Comparison of ENCODE assay signal across 11 cellular contexts in genomic region chr17:40251576-40251975, GRCh38. TPM values are rescaled to one million over a fixed set of nuclear protein-coding genes. Genes with fewer than 3 reads are reported as not detected.
DNase-seq lines count a peak whose midpoint lies in the region; ATAC-seq and TF ChIP-seq lines count a peak whose summit lies in the region.
"Had no signal": no experiment of that assay in that cellular context is flagged by ENCODE, and none has a peak within 500 bp of the region (broad histone marks: within the 10 kb centered on the region; RNA-seq: fewer than 3 reads in every experiment).

No MANE protein-coding gene starts in this region.

- H3K4me1 Mint-ChIP-seq in mesothelial cell of epicardium: peaks cover 22% of the 10 kb centered on the region
- H3K4me1 Mint-ChIP-seq in CD4-positive, alpha-beta T cell (ENCODE audit: low read depth): peaks cover 31% of the 10 kb centered on the region

- H3K4me3 ChIP-seq in AG04449 (ENCODE audit: low read depth, low read length) (no peak overlapping the region), LNCaP clone FGC (ENCODE audit: low read depth, low read length) (no peak overlapping the region), cardiac fibroblast (replicated peaks in 1 of 2; ENCODE audit: low read depth in 2 of 2, low read length in 2 of 2) (no peak overlapping the region)

- no peaks in the 10 kb centered on the region for H3K27me3 Mint-ChIP-seq in mesothelial cell of epicardium (ENCODE audit: low read depth)
- no peaks in the 10 kb centered on the region for H3K27me3 Mint-ChIP-seq in CD4-positive, alpha-beta T cell
- H3K27me3 Mint-ChIP-seq: naive thymus-derived CD8-positive, alpha-beta T cell had no signal

- H3K36me3 Mint-ChIP-seq in mesothelial cell of epicardium: peaks cover 4% of the 10 kb centered on the region
- H3K36me3 Mint-ChIP-seq in CD4-positive, alpha-beta T cell (ENCODE audit: low read depth): peaks cover 20% of the 10 kb centered on the region

- no peaks in the 10 kb centered on the region for H3K9me3 ChIP-seq in CD4-positive, alpha-beta T cell (ENCODE audit: control insufficient read depth, low read length)

- H3K4me3 Mint-ChIP-seq in mesothelial cell of epicardium: no peak overlapping the region
- no peak overlapping the region for H3K4me3 Mint-ChIP-seq in CD4-positive, alpha-beta T cell
- H3K4me3 Mint-ChIP-seq: naive thymus-derived CD8-positive, alpha-beta T cell; stimulated activated effector memory CD8-positive, alpha-beta T cell treated with anti-CD3 and anti-CD28 coated beads, Interleukin-12 subunit alpha, Interleukin-12 subunit beta, amount 100 ng/mL, for 72 hours had no signal

- POLR2A ChIA-PET in AG04449 (lab: Yijun Ruan, JAX): no interaction called here
- POLR2A ChIA-PET in CD4-positive, alpha-beta T cell (lab: Charles Lee): no interaction called here

- H3K9me3 Mint-ChIP-seq in mesothelial cell of epicardium: no peaks in the 10 kb centered on the region
- no peaks in the 10 kb centered on the region for H3K9me3 Mint-ChIP-seq in CD4-positive, alpha-beta T cell
- H3K9me3 Mint-ChIP-seq: naive thymus-derived CD8-positive, alpha-beta T cell; stimulated activated effector memory CD8-positive, alpha-beta T cell treated with anti-CD3 and anti-CD28 coated beads, Interleukin-12 subunit alpha, Interleukin-12 subunit beta, amount 100 ng/mL, for 72 hours had no signal

- intact Hi-C loops in CD4-positive, alpha-beta T cell (cut with DNase I, micrococcal nuclease): no loop called here

- ATAC-seq in CD4-positive, alpha-beta T cell (ENCODE audit: poor library complexity): no peak
- ATAC-seq in GM18520 (IDR thresholded peaks at IDR 0.05; ENCODE audit: unreplicated experiment): no peak
- ATAC-seq: naive thymus-derived CD8-positive, alpha-beta T cell; stimulated activated effector memory CD8-positive, alpha-beta T cell treated with anti-CD3 and anti-CD28 coated beads, Interleukin-12 subunit alpha, Interleukin-12 subunit beta, amount 100 ng/mL, for 72 hours had no signal

- CTCF ChIA-PET in AG04449 (lab: Yijun Ruan, JAX): interaction anchor here (1.2 to 3.2 kb wide), 3 partner anchors 9 to 41 kb away, joined by 3 to 16 read pairs (median 6); partner anchors contain the start of gene WIPF2
- CTCF ChIA-PET in CD4-positive, alpha-beta T cell (lab: Charles Lee): interaction anchor here (0.8 to 1.2 kb wide), 2 partner anchors 60 to 83 kb away, joined by 3 read pairs; no protein-coding TSS in a partner anchor

- no peak for TF ChIP-seq CTCF in AG04449 (IDR thresholded peaks at IDR 0.05; ENCODE audit: insufficient read depth, low read length, missing control alignments)
- TF ChIP-seq CTCF in LNCaP clone FGC (IDR thresholded peaks at IDR 0.05; ENCODE audit: control insufficient read depth, extremely low read depth, insufficient read depth): no peak
- no peak for TF ChIP-seq CTCF in cardiac fibroblast (IDR thresholded peaks at IDR 0.05; ENCODE audit: low read depth, low read length)
- TF ChIP-seq CTCF in mesothelial cell of epicardium (IDR thresholded peaks at IDR 0.05; ENCODE audit: unreplicated experiment): no peak
- TF ChIP-seq CTCF in CD4-positive, alpha-beta T cell (IDR thresholded peaks at IDR 0.05): no peak

- H3K27ac Mint-ChIP-seq in mesothelial cell of epicardium: peak overlapping the region; percentile 73
- no peak overlapping the region for H3K27ac Mint-ChIP-seq in CD4-positive, alpha-beta T cell
- H3K27ac Mint-ChIP-seq: stimulated activated effector memory CD8-positive, alpha-beta T cell treated with anti-CD3 and anti-CD28 coated beads, Interleukin-12 subunit alpha, Interleukin-12 subunit beta, amount 100 ng/mL, for 72 hours had no signal

- no peak overlapping the region for H3K27ac ChIP-seq in CD4-positive, alpha-beta T cell (ENCODE audit: low read depth, low read length)

- DNase-seq in AG04449 (ENCODE audit: low read depth, low spot score): peak; percentile 16
- peak; percentile 87 for DNase-seq in LNCaP clone FGC (ENCODE audit: low read depth)
- DNase-seq in cardiac fibroblast (ENCODE audit: low read depth in 2 of 2): peak; percentile 85 to 86
- no peak for DNase-seq in mesothelial cell of epicardium (ENCODE audit: low spot score in 2 of 2, unreplicated experiment in 2 of 2)
- DNase-seq in CD4-positive, alpha-beta T cell: no peak
- DNase-seq in GDM1 (lab: John Stamatoyannopoulos, UW): no peak
- DNase-seq in activated CD4-positive, alpha-beta T cell treated with anti-CD3 and anti-CD28 coated beads for 4 hours: no peak
- DNase-seq: cerebellar nuclear complex; naive thymus-derived CD8-positive, alpha-beta T cell had no signal

- no peaks in the 10 kb centered on the region for H3K27me3 ChIP-seq in CD4-positive, alpha-beta T cell (ENCODE audit: control insufficient read depth, insufficient read depth, low read length)

RNA-seq across cellular contexts. Expression of gene WIPF2, which starts 32.5 kb away (rescaled TPM):
- total RNA-seq in mesothelial cell of epicardium: 27.0 to 28.7 TPM (median 28.1 TPM) in 3 replicates
- total RNA-seq in CD4-positive, alpha-beta T cell: 10 to 100 TPM; 17.3 to 21.3 TPM

RNA-seq across cellular contexts. Expression of gene CDC6, which starts 36.1 kb away (rescaled TPM):
- 16.4 to 18.9 TPM (median 16.8 TPM) in 3 replicates for total RNA-seq in mesothelial cell of epicardium
- total RNA-seq in CD4-positive, alpha-beta T cell: 1 to 10 TPM; 1.0 to 1.8 TPM

RNA-seq across cellular contexts. Expression of gene RARA, which starts 57.4 kb away (rescaled TPM):
- 74.0 to 80.8 TPM (median 79.6 TPM) in 3 replicates for total RNA-seq in mesothelial cell of epicardium
- total RNA-seq in CD4-positive, alpha-beta T cell: 100 to 1,000 TPM; 114 to 115 TPM

Comparison
In these comparisons a context has a peak if more than half of its experiments do, and no peak if none do; other contexts are left out.
1. DNase-seq: peak in AG04449 (single experiment), LNCaP clone FGC (single experiment) and cardiac fibroblast (2 of 2); none in mesothelial cell of epicardium (0 of 2), CD4-positive, alpha-beta T cell (0 of 10), GDM1 (single experiment) and activated CD4-positive, alpha-beta T cell treated with anti-CD3 and anti-CD28 coated beads for 4 hours (0 of 2).